Comparison of ENCODE assay signal across 23 cellular contexts in genomic region chr20:4412216-4412615, GRCh38.
"Had no signal": no experiment of that assay in that cellular context is flagged by ENCODE, and none has a peak within 500 bp of the region (broad histone marks: within the 10 kb centered on the region; RNA-seq: fewer than 3 reads in every experiment).

No MANE protein-coding gene starts in this region.

- DNase-seq: colonic mucosa; effector CD8-positive, alpha-beta T cell; endodermal cell; foreskin fibroblast; gastrocnemius medialis; heart left ventricle; kidney glomerular epithelial cell; left colon; left ventricle myocardium inferior; lower lobe of right lung; naive thymus-derived CD8-positive, alpha-beta T cell; nephron progenitor cell; nucleus accumbens; sigmoid colon; stimulated activated CD4-positive, alpha-beta T cell treated with anti-CD3 and anti-CD28 coated beads, Interleukin-2, amount 100 ng/mL, for 24 hours; stimulated activated CD4-positive, alpha-beta T cell treated with anti-CD3 and anti-CD28 coated beads, Interleukin-4, amount 100 ng/mL, for 24 hours; stimulated activated naive CD4-positive, alpha-beta T cell treated with Interleukin-2 at 50 U/mL for 16 hours; stomach; thyroid gland had no signal

- H3K36me3 ChIP-seq: colonic mucosa, gastrocnemius medialis, heart left ventricle, left ventricle myocardium inferior, lower lobe of right lung, prostate gland, right atrium auricular region, sigmoid colon, stomach, thyroid gland had no signal

- H3K79me2 ChIP-seq: hepatocyte had no signal

- H3K4me3 ChIP-seq: colonic mucosa, gastrocnemius medialis, heart left ventricle, hepatocyte, left ventricle myocardium inferior, lower lobe of right lung, prostate gland, right atrium auricular region, sigmoid colon, stomach, thyroid gland had no signal

- H3K4me1 ChIP-seq: colonic mucosa, gastrocnemius medialis, left ventricle myocardium inferior, lower lobe of right lung, prostate gland, right atrium auricular region, sigmoid colon, stomach, thyroid gland had no signal

- H2AFZ ChIP-seq: hepatocyte had no signal

- H3K9me3 ChIP-seq: colonic mucosa, gastrocnemius medialis, heart left ventricle, left ventricle myocardium inferior, lower lobe of right lung, prostate gland, right atrium auricular region, sigmoid colon, stomach, thyroid gland had no signal

- H3K27ac ChIP-seq: colonic mucosa, epithelial cell of prostate, gastrocnemius medialis, heart left ventricle, hepatocyte, left ventricle myocardium inferior, lower lobe of right lung, prostate gland, right atrium auricular region, sigmoid colon, stomach, thyroid gland had no signal

- H3K27me3 ChIP-seq: colonic mucosa, gastrocnemius medialis, heart left ventricle, hepatocyte, right atrium auricular region, sigmoid colon, stomach, thyroid gland had no signal

- H3K4me2 ChIP-seq: hepatocyte had no signal
